ENCODE assay signal across 1 cellular context in genomic region chr12:25248732-25249131, GRCh38.
TF ChIP-seq lines count a peak whose summit lies in the region.

No MANE protein-coding gene starts in this region.

TF ChIP-seq in neural cell, 6 proteins besides CTCF, POLR2A, EP300 and RAD21:
- TF ChIP-seq TAF1 (IDR thresholded peaks at IDR 0.05; ENCODE audit: low read depth) = no peak
- no peak for TF ChIP-seq MXI1 (conservative IDR thresholded peaks at IDR 0.05; ENCODE audit: poor library complexity, severe bottlenecking)
- TF ChIP-seq POLR2AphosphoS5 (IDR thresholded peaks at IDR 0.05) = no peak
- no peak for TF ChIP-seq EZH2 (IDR thresholded peaks at IDR 0.05; ENCODE audit: borderline replicate concordance, insufficient read depth, low read length, poor library complexity, severe bottlenecking)
- no peak for TF ChIP-seq SMC3 (conservative IDR thresholded peaks at IDR 0.05; ENCODE audit: poor library complexity)
- no peak for TF ChIP-seq REST (IDR thresholded peaks at IDR 0.05; ENCODE audit: borderline replicate concordance)
